ENCODE assay signal across 1 cellular context in genomic region chr2:74507926-74508520, GRCh38.
A peak's percentile ranks its signal among the peaks of the same experiment; 100 is the strongest.
TF ChIP-seq lines count a peak whose summit lies in the region.

No MANE protein-coding gene starts in this region.

TF ChIP-seq in K562, 482 proteins besides CTCF, POLR2A, EP300 and RAD21 (continues in another document):
- TF ChIP-seq SNIP1 (IDR thresholded peaks at IDR 0.05; ENCODE audit: low read depth) (no peak), EHMT2 (IDR thresholded peaks at IDR 0.05) (no peak), ZBTB40 (IDR thresholded peaks at IDR 0.05) (no peak), ZBTB40 (CRISPR knock-in tag; IDR thresholded peaks at IDR 0.05) (no peak), SRSF3 (IDR thresholded peaks at IDR 0.05; ENCODE audit: insufficient read depth, low read length) (0 out of 2 replicates have a peak, but pooled peaks have one; percentile 32), NR3C1 (CRISPR knock-in tag; IDR thresholded peaks at IDR 0.05) (no peak), TEAD2 (tag; IDR thresholded peaks at IDR 0.05) (no peak), ARID1B (IDR thresholded peaks at IDR 0.05) (peak; percentile 38; the same call in 1 of the 2 replicates), MITF (IDR thresholded peaks at IDR 0.05) (no peak), ZNF592 (IDR thresholded peaks at IDR 0.05) (peak; percentile 57), ZNF740 (CRISPR knock-in tag; IDR thresholded peaks at IDR 0.05) (peak; percentile 58; the same call in 1 of the 2 replicates), ZNF740 (tag; IDR thresholded peaks at IDR 0.05) (peak in 1 of 2 experiments; percentile 94; a peak in 2 of 4 replicates), THRAP3 (IDR thresholded peaks at IDR 0.05; ENCODE audit: borderline replicate concordance) (no peak), CBX5 (IDR thresholded peaks at IDR 0.05; ENCODE audit: borderline replicate concordance, low read depth) (no peak), E2F6 (IDR thresholded peaks at IDR 0.05; ENCODE audit: borderline replicate concordance in 1 of 2, extremely low read depth in 1 of 2, insufficient read depth in 1 of 2, insufficient read length in 1 of 2, low read depth in 1 of 2, low read length in 1 of 2, poor library complexity in 1 of 2, severe bottlenecking in 1 of 2) (peak in 1 of 2 experiments; percentile 4), RREB1 (CRISPR knock-in tag; IDR thresholded peaks at IDR 0.05) (no peak), MYC (IDR thresholded peaks at IDR 0.05; ENCODE audit: low read depth, low read length) (no peak), MYC (CRISPR knock-in tag; IDR thresholded peaks at IDR 0.05; ENCODE audit: borderline replicate concordance, low read depth) (no peak), PHF8 (IDR thresholded peaks at IDR 0.05; ENCODE audit: borderline replicate concordance, low read length) (0 out of 2 replicates have a peak, but pooled peaks have one; percentile 30), MAX (CRISPR knock-in tag; IDR thresholded peaks at IDR 0.05) (no peak), MNT (conservative IDR thresholded peaks at IDR 0.05) (no peak), ZBTB33 (CRISPR knock-in tag; IDR thresholded peaks at IDR 0.05) (no peak), ZFX (CRISPR knock-in tag; IDR thresholded peaks at IDR 0.05) (peak; percentile 93), ZNF644 (tag; IDR thresholded peaks at IDR 0.05; ENCODE audit: low read depth) (peak; percentile 55)
